Comparison of ENCODE assay signal across 27 cellular contexts in the genomic region with DNA sequence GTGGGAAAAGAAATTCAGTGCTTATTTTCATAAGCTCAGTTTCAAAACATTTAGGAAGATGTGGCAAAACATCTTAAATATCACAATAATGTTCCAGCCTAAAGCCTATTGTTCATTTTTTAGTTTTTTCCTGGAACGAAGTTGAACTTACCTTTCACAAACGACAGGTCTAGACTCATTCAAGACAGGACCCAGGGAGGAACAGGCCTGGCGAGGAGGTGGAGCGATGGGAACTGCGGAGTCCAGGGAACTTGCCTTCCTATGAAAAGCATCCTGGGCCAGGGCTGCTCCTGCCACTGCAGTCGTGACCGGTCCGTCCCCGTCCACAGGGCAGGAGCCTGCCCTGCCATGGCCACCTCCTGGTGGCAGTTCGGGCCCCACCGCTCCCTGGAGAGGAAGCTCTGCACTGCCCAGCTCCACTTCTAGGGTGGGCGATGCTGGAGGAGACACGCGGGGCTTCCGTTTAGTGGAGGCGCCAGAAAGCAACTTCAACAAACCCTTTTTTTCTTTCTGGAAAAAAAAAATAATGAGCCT.
"Had no signal": no experiment of that assay in that cellular context is flagged by ENCODE, and none has a peak within 500 bp of the region (broad histone marks: within the 10 kb centered on the region; RNA-seq: fewer than 3 reads in every experiment).

No MANE protein-coding gene starts in this region.

- H3K27me3 Mint-ChIP-seq: activated B cell treated with CpG ODN at 0.5 μM for 24 hours had no signal

- H3K4me3 ChIP-seq: MG63 had no signal

- H3K36me3 Mint-ChIP-seq: activated CD4-positive, alpha-beta memory T cell treated with anti-CD3 and anti-CD28 coated beads for 36 hours; activated naive CD8-positive, alpha-beta T cell had no signal

- H3K9me3 ChIP-seq: MG63 had no signal

- H3K4me1 Mint-ChIP-seq: activated B cell treated with CpG ODN at 0.5 μM for 24 hours; activated CD4-positive, alpha-beta T cell treated with anti-CD3 and anti-CD28 coated beads, Interleukin-2, amount 10 ng/mL, durations not matched to agents 24 days and 14 days; activated T-helper 17 cell treated with anti-CD3 and anti-CD28 coated beads, Interleukin-2, amount 50 U/mL, for 72 hours; central memory CD8-positive, alpha-beta T cell; T-helper 17 cell had no signal

- H3K9ac ChIP-seq: KMS-11 had no signal

- H3K4me3 Mint-ChIP-seq: activated B cell treated with CpG ODN at 0.5 μM for 24 hours; activated CD4-positive, alpha-beta memory T cell treated with anti-CD3 and anti-CD28 coated beads for 36 hours; activated CD4-positive, alpha-beta T cell treated with anti-CD3 and anti-CD28 coated beads, Interleukin-2, amount 10 ng/mL, durations not matched to agents 24 days and 14 days; activated naive CD4-positive, alpha-beta T cell treated with anti-CD3 and anti-CD28 coated beads for 36 hours; activated naive CD8-positive, alpha-beta T cell; activated T-helper 17 cell treated with anti-CD3 and anti-CD28 coated beads, Interleukin-2, amount 50 U/mL, for 72 hours; central memory CD8-positive, alpha-beta T cell; T-helper 17 cell had no signal

- DNase-seq: activated B cell treated with CpG ODN at 0.5 μM for 24 hours; activated CD4-positive, alpha-beta memory T cell treated with anti-CD3 and anti-CD28 coated beads for 36 hours; activated CD4-positive, alpha-beta T cell treated with anti-CD3 and anti-CD28 coated beads for 1 hour; activated CD4-positive, alpha-beta T cell treated with anti-CD3 and anti-CD28 coated beads, Interleukin-2, amount 10 ng/mL, durations not matched to agents 24 days and 14 days; activated CD8-positive, alpha-beta memory T cell treated with anti-CD3 and anti-CD28 coated beads for 24 hours; activated gamma-delta T cell; activated naive CD4-positive, alpha-beta T cell treated with anti-CD3 and anti-CD28 coated beads for 36 hours; activated T-cell treated with anti-CD3 and anti-CD28 coated beads, Interleukin-2, amount 50 U/mL, for 48 hours; MG63; MV-4-11; NCI-H1092 treated with DMSO at 0.1 percent for 48 hours; NCI-H1417 treated with DMSO at 0.1 percent for 48 hours; NCI-H1694; NCI-H2029; NCI-H2107; NCI-H2171 treated with DMSO at 0.1 percent for 48 hours; NCI-H345; NCI-H510A; NCI-H526 treated with DMSO at 0.1 percent for 48 hours; Right ventricle myocardium superior; T-helper 17 cell; T-helper 9 cell had no signal

- H3K27me3 ChIP-seq: MG63 had no signal

- H3K9me3 Mint-ChIP-seq: activated B cell treated with CpG ODN at 0.5 μM for 24 hours; activated CD4-positive, alpha-beta memory T cell treated with anti-CD3 and anti-CD28 coated beads for 36 hours; activated CD4-positive, alpha-beta T cell treated with anti-CD3 and anti-CD28 coated beads, Interleukin-2, amount 10 ng/mL, durations not matched to agents 24 days and 14 days; activated naive CD4-positive, alpha-beta T cell treated with anti-CD3 and anti-CD28 coated beads for 36 hours; activated T-helper 17 cell treated with anti-CD3 and anti-CD28 coated beads, Interleukin-2, amount 50 U/mL, for 72 hours; central memory CD8-positive, alpha-beta T cell had no signal

- H3K27ac ChIP-seq: KMS-11, RWPE1 had no signal

- ATAC-seq: activated T-helper 17 cell treated with anti-CD3 and anti-CD28 coated beads, Interleukin-2, amount 50 U/mL, for 72 hours; T-helper 17 cell had no signal

- H3K27ac Mint-ChIP-seq: activated B cell treated with CpG ODN at 0.5 μM for 24 hours; activated CD4-positive, alpha-beta memory T cell treated with anti-CD3 and anti-CD28 coated beads for 36 hours; activated CD4-positive, alpha-beta T cell treated with anti-CD3 and anti-CD28 coated beads, Interleukin-2, amount 10 ng/mL, durations not matched to agents 24 days and 14 days; activated naive CD4-positive, alpha-beta T cell treated with anti-CD3 and anti-CD28 coated beads for 36 hours; activated naive CD8-positive, alpha-beta T cell; activated T-helper 17 cell treated with anti-CD3 and anti-CD28 coated beads, Interleukin-2, amount 50 U/mL, for 72 hours; T-helper 17 cell had no signal

- H3K4me2 ChIP-seq: KMS-11 had no signal
